Comparison of ENCODE assay signal across 22 cellular contexts in the genomic region with DNA sequence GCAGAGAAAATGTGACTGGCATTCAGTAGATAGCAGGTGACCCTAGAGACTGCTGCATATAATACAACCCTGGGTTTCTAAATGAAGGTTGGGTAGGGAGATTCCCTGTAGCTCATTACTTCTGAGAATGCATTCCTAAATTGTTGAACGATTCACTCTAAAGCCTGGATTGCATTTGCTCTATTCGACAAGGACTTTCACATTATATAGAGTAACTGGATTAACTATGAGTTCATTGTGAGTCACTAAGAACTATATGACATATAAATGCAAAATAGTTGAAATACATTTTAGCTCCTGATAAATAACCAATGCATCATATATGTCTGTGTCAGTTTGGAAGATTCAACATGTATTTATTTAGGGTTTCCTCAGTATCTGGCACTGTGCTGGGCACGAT.
DNase-seq lines count a peak whose midpoint lies in the region; ATAC-seq and TF ChIP-seq lines count a peak whose summit lies in the region.
"Had no signal": no experiment of that assay in that cellular context is flagged by ENCODE, and none has a peak within 500 bp of the region (broad histone marks: within the 10 kb centered on the region; RNA-seq: fewer than 3 reads in every experiment).

No MANE protein-coding gene starts in this region.

- TF ChIP-seq EP300 in SK-N-SH (IDR thresholded peaks at IDR 0.05; ENCODE audit: borderline replicate concordance in 1 of 2, low read depth in 1 of 2, low read length in 1 of 2), result no peak

- no peaks in the 10 kb centered on the region for H4K20me1 ChIP-seq in SK-N-SH (ENCODE audit: insufficient read depth)

- CTCF ChIA-PET in SK-N-SH (lab: Yijun Ruan, JAX), result interaction anchor here (1.8 kb wide), 1 partner anchor 18 kb away, joined by 8 read pairs; no protein-coding TSS in a partner anchor

- POLR2A ChIA-PET in SK-N-SH (lab: Yijun Ruan, JAX), result no interaction called here

- no peak for TF ChIP-seq CTCF in SK-N-SH (IDR thresholded peaks at IDR 0.05)
- TF ChIP-seq CTCF in RWPE2 (IDR thresholded peaks at IDR 0.05; ENCODE audit: poor library complexity, severe bottlenecking), result no peak
- TF ChIP-seq CTCF in fibroblast of the aortic adventitia (IDR thresholded peaks at IDR 0.05; ENCODE audit: insufficient read depth, low read length), result no peak

- no peak overlapping the region for H3K23ac ChIP-seq in mesendoderm (ENCODE audit: low read length)

- no peaks in the 10 kb centered on the region for H3K79me1 ChIP-seq in mesendoderm (ENCODE audit: low read length)

- WGBS in SK-N-SH (ENCODE audit: low lambda C conversion rate), result 22% methylated on average over 3 of the region's 3 CpGs
- WGBS in mesendoderm (ENCODE audit: extremely low coverage, insufficient coverage, low lambda C conversion rate), result no CpG with 5 or more reads among the region's 3 CpGs

- no peak overlapping the region for H2BK15ac ChIP-seq in mesendoderm (replicated peaks; ENCODE audit: low read depth)

- H2AFZ ChIP-seq in SK-N-SH (ENCODE audit: low read depth), result no peak overlapping the region

- H3K4me3 ChIP-seq in SK-N-SH (ENCODE audit: low read depth in 2 of 2, low read length in 1 of 2) (no peak overlapping the region), RWPE2 (ENCODE audit: severe bottlenecking) (no peak overlapping the region), fibroblast of the aortic adventitia (ENCODE audit: low read depth, low read length) (no peak overlapping the region), mesendoderm (ENCODE audit: low read length) (no peak overlapping the region)

- H3K9ac ChIP-seq in SK-N-SH (no peak overlapping the region), mesendoderm (ENCODE audit: low read length) (no peak overlapping the region)

- no peak overlapping the region for H3K56ac ChIP-seq in mesendoderm (ENCODE audit: low read length)

- H3K4me1 ChIP-seq in SK-N-SH (ENCODE audit: control insufficient read depth in 1 of 2, insufficient read depth in 2 of 2, low read depth in 1 of 2, low read length in 1 of 2), result peaks cover 0 to 8% of the 10 kb centered on the region in 2 experiments; a peak in 1 of 4 replicates
- no peaks in the 10 kb centered on the region for H3K4me1 ChIP-seq in RWPE2 (ENCODE audit: insufficient read depth, poor library complexity, severe bottlenecking)
- no peaks in the 10 kb centered on the region for H3K4me1 ChIP-seq in mesendoderm (ENCODE audit: control insufficient read depth, low read depth, low read length)
- H3K4me1 ChIP-seq: BE2C had no signal

- no peaks in the 10 kb centered on the region for H3K9me2 ChIP-seq in SK-N-SH

- no peak overlapping the region for H3K27ac ChIP-seq in SK-N-SH (ENCODE audit: low read depth in 2 of 2, low read length in 1 of 2)
- H3K27ac ChIP-seq in RWPE2 (ENCODE audit: poor library complexity, severe bottlenecking), result no peak overlapping the region
- no peak overlapping the region for H3K27ac ChIP-seq in mesendoderm (ENCODE audit: low read depth, low read length)
- H3K27ac ChIP-seq: 22Rv1 had no signal

- ATAC-seq in SK-N-SH treated with all-trans-retinoic acid at 6 μM for 48 hours, result peak; percentile 81
- peak; percentile 56; the same call in 2 of the 3 replicates for ATAC-seq in RWPE2 (ENCODE audit: low read depth)
- no peak for ATAC-seq in GM19395 (IDR thresholded peaks at IDR 0.05; ENCODE audit: unreplicated experiment)
- ATAC-seq in GM18873 (IDR thresholded peaks at IDR 0.05; ENCODE audit: low FRiP score, unreplicated experiment), result no peak
- ATAC-seq: HCT116 had no signal

- H3K9me3 ChIP-seq in SK-N-SH (no peaks in the 10 kb centered on the region), RWPE2 (ENCODE audit: severe bottlenecking) (no peaks in the 10 kb centered on the region)
- H3K9me3 ChIP-seq: BE2C had no signal

- H3K79me2 ChIP-seq in SK-N-SH (ENCODE audit: insufficient read depth), result no peaks in the 10 kb centered on the region
- no peaks in the 10 kb centered on the region for H3K79me2 ChIP-seq in mesendoderm (ENCODE audit: control insufficient read depth, insufficient read depth, low read length)

- no peak overlapping the region; the same call in 1 of the 2 replicates for H3K4me2 ChIP-seq in SK-N-SH
- H3K4me2 ChIP-seq in mesendoderm (ENCODE audit: low read length), result no peak overlapping the region

- no peaks in the 10 kb centered on the region for H3F3A ChIP-seq in SK-N-SH (replicated peaks; ENCODE audit: insufficient read depth)

- H3K4ac ChIP-seq in mesendoderm (ENCODE audit: low read depth, low read length), result no peak overlapping the region

- no peak overlapping the region for H2BK5ac ChIP-seq in mesendoderm (ENCODE audit: low read length)

- no peak overlapping the region for H4K8ac ChIP-seq in mesendoderm (ENCODE audit: low read depth, low read length)

- no peak overlapping the region for H2AK5ac ChIP-seq in mesendoderm (ENCODE audit: low read length)

- H3K27me3 ChIP-seq in SK-N-SH (ENCODE audit: insufficient read depth), result no peaks in the 10 kb centered on the region
- H3K27me3 ChIP-seq in RWPE2 (ENCODE audit: insufficient read depth, poor library complexity, severe bottlenecking), result no peaks in the 10 kb centered on the region
- H3K27me3 ChIP-seq in mesendoderm (ENCODE audit: insufficient read depth, low read length, poor library complexity), result no peaks in the 10 kb centered on the region
- H3K27me3 ChIP-seq: BE2C had no signal

- H3K18ac ChIP-seq in mesendoderm (ENCODE audit: low read length), result no peak overlapping the region

- no peak overlapping the region for H4K5ac ChIP-seq in mesendoderm (ENCODE audit: low read length)

- no peak for DNase-seq in SK-N-SH
- DNase-seq in RWPE2 (ENCODE audit: low spot score), result no peak
- DNase-seq in fibroblast of the aortic adventitia (ENCODE audit: low read depth), result peak; percentile 13
- no peak for DNase-seq in mesendoderm
- DNase-seq in NCI-H1694 treated with DMSO at 0.1 percent for 48 hours (lab: John Stamatoyannopoulos, UW), result no peak
- DNase-seq: BE2C; CD4-positive, CD25-positive, alpha-beta regulatory T cell; COR-L47; Kasumi-1; NCI-H1092 treated with DMSO at 0.1 percent for 48 hours; NCI-H146; NCI-H2081; NCI-H2171 treated with DMSO at 0.1 percent for 48 hours; NCI-H446 treated with DMSO at 0.1 percent for 48 hours; NCI-H748 treated with DMSO at 0.1 percent for 48 hours; SHP77 treated with DMSO at 0.1 percent for 48 hours; T-helper 1 cell had no signal

- TF ChIP-seq RAD21 in SK-N-SH (IDR thresholded peaks at IDR 0.05; ENCODE audit: low read length), result no peak

- H2BK120ac ChIP-seq in mesendoderm (ENCODE audit: low read depth, low read length), result no peak overlapping the region

- H3K36me3 ChIP-seq in SK-N-SH (replicated peaks in 1 of 2; ENCODE audit: control insufficient read depth in 1 of 2, insufficient read depth in 2 of 2, low read length in 1 of 2) (no peaks in the 10 kb centered on the region), RWPE2 (ENCODE audit: low read depth) (no peaks in the 10 kb centered on the region), mesendoderm (ENCODE audit: control insufficient read depth, insufficient read depth, low read length) (no peaks in the 10 kb centered on the region)
- H3K36me3 ChIP-seq: BE2C had no signal

TF ChIP-seq in SK-N-SH treated with all-trans-retinoic acid at 6 μM for 48 hours, 23 proteins besides CTCF, POLR2A, EP300 and RAD21 (continues in another document):
- TF ChIP-seq, protein P1, sequence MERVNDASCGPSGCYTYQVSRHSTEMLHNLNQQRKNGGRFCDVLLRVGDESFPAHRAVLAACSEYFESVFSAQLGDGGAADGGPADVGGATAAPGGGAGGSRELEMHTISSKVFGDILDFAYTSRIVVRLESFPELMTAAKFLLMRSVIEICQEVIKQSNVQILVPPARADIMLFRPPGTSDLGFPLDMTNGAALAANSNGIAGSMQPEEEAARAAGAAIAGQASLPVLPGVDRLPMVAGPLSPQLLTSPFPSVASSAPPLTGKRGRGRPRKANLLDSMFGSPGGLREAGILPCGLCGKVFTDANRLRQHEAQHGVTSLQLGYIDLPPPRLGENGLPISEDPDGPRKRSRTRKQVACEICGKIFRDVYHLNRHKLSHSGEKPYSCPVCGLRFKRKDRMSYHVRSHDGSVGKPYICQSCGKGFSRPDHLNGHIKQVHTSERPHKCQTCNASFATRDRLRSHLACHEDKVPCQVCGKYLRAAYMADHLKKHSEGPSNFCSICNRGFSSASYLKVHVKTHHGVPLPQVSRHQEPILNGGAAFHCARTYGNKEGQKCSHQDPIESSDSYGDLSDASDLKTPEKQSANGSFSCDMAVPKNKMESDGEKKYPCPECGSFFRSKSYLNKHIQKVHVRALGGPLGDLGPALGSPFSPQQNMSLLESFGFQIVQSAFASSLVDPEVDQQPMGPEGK (CRISPR knock-in tag; IDR thresholded peaks at IDR 0.05; ENCODE audit: borderline replicate concordance), result 0 out of 2 replicates have a peak, but pooled peaks have one; percentile 36

TF ChIP-seq in SK-N-SH, 30 proteins besides CTCF, POLR2A, EP300 and RAD21 (continues in another document):
- TF ChIP-seq MEF2A (IDR thresholded peaks at IDR 0.05; ENCODE audit: borderline replicate concordance, low read depth) (no peak), FOXM1 (IDR thresholded peaks at IDR 0.05; ENCODE audit: low read depth) (no peak), CHD2 (IDR thresholded peaks at IDR 0.05; ENCODE audit: low read length, partially characterized antibody) (no peak), JUND (IDR thresholded peaks at IDR 0.05) (no peak), NRF1 (IDR thresholded peaks at IDR 0.05; ENCODE audit: low read depth, low read length) (no peak), TCF12 (IDR thresholded peaks at IDR 0.05) (no peak), TAF1 (IDR thresholded peaks at IDR 0.05; ENCODE audit: borderline replicate concordance, low read depth, low read length) (no peak), YY1 (IDR thresholded peaks at IDR 0.05; ENCODE audit: low read depth) (no peak), PBX3 (IDR thresholded peaks at IDR 0.05) (no peak), GATA2 (CRISPR knock-in tag; IDR thresholded peaks at IDR 0.05) (no peak)
- TF ChIP-seq, protein P2, sequence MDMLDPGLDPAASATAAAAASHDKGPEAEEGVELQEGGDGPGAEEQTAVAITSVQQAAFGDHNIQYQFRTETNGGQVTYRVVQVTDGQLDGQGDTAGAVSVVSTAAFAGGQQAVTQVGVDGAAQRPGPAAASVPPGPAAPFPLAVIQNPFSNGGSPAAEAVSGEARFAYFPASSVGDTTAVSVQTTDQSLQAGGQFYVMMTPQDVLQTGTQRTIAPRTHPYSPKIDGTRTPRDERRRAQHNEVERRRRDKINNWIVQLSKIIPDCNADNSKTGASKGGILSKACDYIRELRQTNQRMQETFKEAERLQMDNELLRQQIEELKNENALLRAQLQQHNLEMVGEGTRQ (IDR thresholded peaks at IDR 0.05; ENCODE audit: borderline replicate concordance, low read depth, low read length), result no peak

Comparison
In these comparisons a context has a peak if more than half of its experiments do, and no peak if none do; other contexts are left out.
1. ATAC-seq: peak in SK-N-SH treated with all-trans-retinoic acid at 6 μM for 48 hours (single experiment) and RWPE2 (single experiment); none in GM19395 (single experiment) and GM18873 (single experiment).